ENCODE assay signal across 3 cellular contexts in genomic region chr18:58962331-58962730, GRCh38.
TF ChIP-seq lines count a peak whose summit lies in the region.

No MANE protein-coding gene starts in this region.

TF ChIP-seq in SK-N-SH treated with all-trans-retinoic acid at 6 μM for 48 hours, 23 proteins besides CTCF, POLR2A, EP300 and RAD21 (continued from another document):
- TF ChIP-seq CSRNP3 (CRISPR knock-in tag; IDR thresholded peaks at IDR 0.05) (no peak), ISL1 (CRISPR knock-in tag; IDR thresholded peaks at IDR 0.05) (no peak), ZFP3 (CRISPR knock-in tag; IDR thresholded peaks at IDR 0.05) (no peak), CSDC2 (CRISPR knock-in tag; IDR thresholded peaks at IDR 0.05) (no peak), ZFP30 (CRISPR knock-in tag; IDR thresholded peaks at IDR 0.05) (no peak), TCF4 (CRISPR knock-in tag; IDR thresholded peaks at IDR 0.05; ENCODE audit: borderline replicate concordance) (no peak), ZC3H10 (CRISPR knock-in tag; IDR thresholded peaks at IDR 0.05) (no peak)

TF ChIP-seq in SK-N-SH, 30 proteins besides CTCF, POLR2A, EP300 and RAD21 (continued from another document):
- TF ChIP-seq, protein P1, sequence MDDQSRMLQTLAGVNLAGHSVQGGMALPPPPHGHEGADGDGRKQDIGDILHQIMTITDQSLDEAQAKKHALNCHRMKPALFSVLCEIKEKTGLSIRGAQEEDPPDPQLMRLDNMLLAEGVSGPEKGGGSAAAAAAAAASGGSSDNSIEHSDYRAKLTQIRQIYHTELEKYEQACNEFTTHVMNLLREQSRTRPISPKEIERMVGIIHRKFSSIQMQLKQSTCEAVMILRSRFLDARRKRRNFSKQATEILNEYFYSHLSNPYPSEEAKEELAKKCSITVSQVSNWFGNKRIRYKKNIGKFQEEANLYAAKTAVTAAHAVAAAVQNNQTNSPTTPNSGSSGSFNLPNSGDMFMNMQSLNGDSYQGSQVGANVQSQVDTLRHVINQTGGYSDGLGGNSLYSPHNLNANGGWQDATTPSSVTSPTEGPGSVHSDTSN (IDR thresholded peaks at IDR 0.05): no peak
- TF ChIP-seq ELF1 (IDR thresholded peaks at IDR 0.05) (no peak), JUND (IDR thresholded peaks at IDR 0.05) (no peak), YY1 (IDR thresholded peaks at IDR 0.05; ENCODE audit: low read depth) (no peak), POLR2AphosphoS5 (IDR thresholded peaks at IDR 0.05; ENCODE audit: low read depth, low read length) (no peak), GATA2 (CRISPR knock-in tag; IDR thresholded peaks at IDR 0.05) (no peak), REST (IDR thresholded peaks at IDR 0.05; ENCODE audit: low read depth, low read length) (no peak), NFIC (IDR thresholded peaks at IDR 0.05; ENCODE audit: borderline replicate concordance) (no peak), SMC3 (IDR thresholded peaks at IDR 0.05; ENCODE audit: low read depth, low read length) (no peak), RXRA (IDR thresholded peaks at IDR 0.05; ENCODE audit: borderline replicate concordance, low read depth) (no peak), FOSL2 (IDR thresholded peaks at IDR 0.05; ENCODE audit: borderline replicate concordance, low read depth) (no peak)
TF ChIP-seq in SK-N-SH: peak in this region for 0.

TF ChIP-seq in WTC11, 78 proteins besides CTCF, POLR2A, EP300 and RAD21 (continued from another document):
- TF ChIP-seq AFF4 (CRISPR knock-in tag; IDR thresholded peaks at IDR 0.05; ENCODE audit: borderline replicate concordance): no peak
- TF ChIP-seq, protein P2, sequence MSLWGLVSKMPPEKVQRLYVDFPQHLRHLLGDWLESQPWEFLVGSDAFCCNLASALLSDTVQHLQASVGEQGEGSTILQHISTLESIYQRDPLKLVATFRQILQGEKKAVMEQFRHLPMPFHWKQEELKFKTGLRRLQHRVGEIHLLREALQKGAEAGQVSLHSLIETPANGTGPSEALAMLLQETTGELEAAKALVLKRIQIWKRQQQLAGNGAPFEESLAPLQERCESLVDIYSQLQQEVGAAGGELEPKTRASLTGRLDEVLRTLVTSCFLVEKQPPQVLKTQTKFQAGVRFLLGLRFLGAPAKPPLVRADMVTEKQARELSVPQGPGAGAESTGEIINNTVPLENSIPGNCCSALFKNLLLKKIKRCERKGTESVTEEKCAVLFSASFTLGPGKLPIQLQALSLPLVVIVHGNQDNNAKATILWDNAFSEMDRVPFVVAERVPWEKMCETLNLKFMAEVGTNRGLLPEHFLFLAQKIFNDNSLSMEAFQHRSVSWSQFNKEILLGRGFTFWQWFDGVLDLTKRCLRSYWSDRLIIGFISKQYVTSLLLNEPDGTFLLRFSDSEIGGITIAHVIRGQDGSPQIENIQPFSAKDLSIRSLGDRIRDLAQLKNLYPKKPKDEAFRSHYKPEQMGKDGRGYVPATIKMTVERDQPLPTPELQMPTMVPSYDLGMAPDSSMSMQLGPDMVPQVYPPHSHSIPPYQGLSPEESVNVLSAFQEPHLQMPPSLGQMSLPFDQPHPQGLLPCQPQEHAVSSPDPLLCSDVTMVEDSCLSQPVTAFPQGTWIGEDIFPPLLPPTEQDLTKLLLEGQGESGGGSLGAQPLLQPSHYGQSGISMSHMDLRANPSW (CRISPR knock-in tag; conservative IDR thresholded peaks at IDR 0.05; ENCODE audit: low read depth): no peak
- TF ChIP-seq, protein P3, sequence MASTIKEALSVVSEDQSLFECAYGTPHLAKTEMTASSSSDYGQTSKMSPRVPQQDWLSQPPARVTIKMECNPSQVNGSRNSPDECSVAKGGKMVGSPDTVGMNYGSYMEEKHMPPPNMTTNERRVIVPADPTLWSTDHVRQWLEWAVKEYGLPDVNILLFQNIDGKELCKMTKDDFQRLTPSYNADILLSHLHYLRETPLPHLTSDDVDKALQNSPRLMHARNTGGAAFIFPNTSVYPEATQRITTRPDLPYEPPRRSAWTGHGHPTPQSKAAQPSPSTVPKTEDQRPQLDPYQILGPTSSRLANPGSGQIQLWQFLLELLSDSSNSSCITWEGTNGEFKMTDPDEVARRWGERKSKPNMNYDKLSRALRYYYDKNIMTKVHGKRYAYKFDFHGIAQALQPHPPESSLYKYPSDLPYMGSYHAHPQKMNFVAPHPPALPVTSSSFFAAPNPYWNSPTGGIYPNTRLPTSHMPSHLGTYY (CRISPR knock-in tag; IDR thresholded peaks at IDR 0.05): no peak
- TF ChIP-seq, protein P4, sequence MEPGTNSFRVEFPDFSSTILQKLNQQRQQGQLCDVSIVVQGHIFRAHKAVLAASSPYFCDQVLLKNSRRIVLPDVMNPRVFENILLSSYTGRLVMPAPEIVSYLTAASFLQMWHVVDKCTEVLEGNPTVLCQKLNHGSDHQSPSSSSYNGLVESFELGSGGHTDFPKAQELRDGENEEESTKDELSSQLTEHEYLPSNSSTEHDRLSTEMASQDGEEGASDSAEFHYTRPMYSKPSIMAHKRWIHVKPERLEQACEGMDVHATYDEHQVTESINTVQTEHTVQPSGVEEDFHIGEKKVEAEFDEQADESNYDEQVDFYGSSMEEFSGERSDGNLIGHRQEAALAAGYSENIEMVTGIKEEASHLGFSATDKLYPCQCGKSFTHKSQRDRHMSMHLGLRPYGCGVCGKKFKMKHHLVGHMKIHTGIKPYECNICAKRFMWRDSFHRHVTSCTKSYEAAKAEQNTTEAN (CRISPR knock-in tag; IDR thresholded peaks at IDR 0.05): no peak
- TF ChIP-seq SOX15 (CRISPR knock-in tag; IDR thresholded peaks at IDR 0.05): no peak
- TF ChIP-seq MXD4 (CRISPR knock-in tag; IDR thresholded peaks at IDR 0.05; ENCODE audit: borderline replicate concordance): no peak
- TF ChIP-seq IRF1 (CRISPR knock-in tag; IDR thresholded peaks at IDR 0.05): no peak
- no peak for TF ChIP-seq MYBL2 (CRISPR knock-in tag; IDR thresholded peaks at IDR 0.05)
- TF ChIP-seq GABPB1 (CRISPR knock-in tag; IDR thresholded peaks at IDR 0.05): no peak
- TF ChIP-seq, protein P5, sequence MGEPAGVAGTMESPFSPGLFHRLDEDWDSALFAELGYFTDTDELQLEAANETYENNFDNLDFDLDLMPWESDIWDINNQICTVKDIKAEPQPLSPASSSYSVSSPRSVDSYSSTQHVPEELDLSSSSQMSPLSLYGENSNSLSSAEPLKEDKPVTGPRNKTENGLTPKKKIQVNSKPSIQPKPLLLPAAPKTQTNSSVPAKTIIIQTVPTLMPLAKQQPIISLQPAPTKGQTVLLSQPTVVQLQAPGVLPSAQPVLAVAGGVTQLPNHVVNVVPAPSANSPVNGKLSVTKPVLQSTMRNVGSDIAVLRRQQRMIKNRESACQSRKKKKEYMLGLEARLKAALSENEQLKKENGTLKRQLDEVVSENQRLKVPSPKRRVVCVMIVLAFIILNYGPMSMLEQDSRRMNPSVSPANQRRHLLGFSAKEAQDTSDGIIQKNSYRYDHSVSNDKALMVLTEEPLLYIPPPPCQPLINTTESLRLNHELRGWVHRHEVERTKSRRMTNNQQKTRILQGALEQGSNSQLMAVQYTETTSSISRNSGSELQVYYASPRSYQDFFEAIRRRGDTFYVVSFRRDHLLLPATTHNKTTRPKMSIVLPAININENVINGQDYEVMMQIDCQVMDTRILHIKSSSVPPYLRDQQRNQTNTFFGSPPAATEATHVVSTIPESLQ (CRISPR knock-in tag; IDR thresholded peaks at IDR 0.05): no peak
